ENCODE assay signal across 13 cellular contexts in the genomic region with DNA sequence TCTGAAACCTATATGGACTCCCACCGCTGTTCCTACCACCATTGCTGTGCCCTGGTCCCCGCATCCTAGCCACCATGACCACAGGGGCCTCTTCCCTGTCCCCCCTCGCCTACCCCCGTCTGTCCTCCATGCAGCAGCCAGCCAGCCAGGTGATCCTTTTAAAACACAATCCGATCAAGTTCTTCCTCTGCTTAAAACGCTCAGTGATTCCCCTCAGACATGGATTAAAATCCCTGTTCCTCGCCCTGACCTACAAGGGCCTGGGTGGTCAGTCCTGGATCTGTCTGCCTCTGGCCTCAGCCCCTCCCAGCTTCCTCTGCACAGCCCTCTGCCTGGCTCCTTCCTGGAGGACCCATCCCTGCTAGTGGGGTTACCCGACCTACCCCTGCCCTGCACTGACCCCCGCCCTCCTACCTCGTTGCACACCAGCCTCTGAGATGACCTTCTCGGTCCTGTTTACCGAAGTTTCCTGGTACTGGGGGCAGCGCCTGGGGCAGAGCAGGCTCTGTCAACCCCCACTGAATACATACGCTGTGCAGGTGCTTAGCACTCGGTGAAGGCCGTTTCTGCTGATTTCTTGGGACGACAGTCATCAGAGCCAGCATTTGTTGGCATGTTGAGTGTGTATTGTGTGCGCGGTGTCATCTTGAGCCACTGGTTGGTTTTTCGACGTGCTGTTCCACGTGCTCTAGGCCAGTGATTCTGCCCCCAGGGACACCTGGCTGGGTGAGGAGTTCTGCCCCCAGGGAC. TPM values are rescaled to one million over a fixed set of nuclear protein-coding genes. Genes with fewer than 3 reads are reported as not detected.
A peak's percentile ranks its signal among the peaks of the same experiment; 100 is the strongest.
DNase-seq lines count a peak whose midpoint lies in the region; ATAC-seq and TF ChIP-seq lines count a peak whose summit lies in the region.
"Had no signal": no experiment of that assay in that cellular context is flagged by ENCODE, and none has a peak within 500 bp of the region (broad histone marks: within the 10 kb centered on the region; RNA-seq: fewer than 3 reads in every experiment).

No MANE protein-coding gene starts in this region.

- no peak for TF ChIP-seq RAD21 in HCT116 (IDR thresholded peaks at IDR 0.05; ENCODE audit: low read depth)

- no peak for TF ChIP-seq POLR2A in HCT116 (IDR thresholded peaks at IDR 0.05; ENCODE audit: borderline replicate concordance, extremely low read depth, insufficient read depth, insufficient read length)

- 43 to 67% (median 61%) methylated on average over 22 of the region's 22 CpGs for WGBS in adipose tissue, 3 donors

- H3K4me1 ChIP-seq in HCT116 (ENCODE audit: control insufficient read depth in 1 of 2, insufficient read depth in 2 of 2, low read length in 2 of 2) = peaks cover 29 to 41% of the 10 kb centered on the region in 2 experiments

- no peaks in the 10 kb centered on the region for H4K20me1 ChIP-seq in HCT116 (ENCODE audit: insufficient read depth)

- peaks cover 0 to 5% of the 10 kb centered on the region in 2 experiments; a peak in 1 of 4 replicates for H3K36me3 ChIP-seq in HCT116 (ENCODE audit: control insufficient read depth in 1 of 2, insufficient read depth in 2 of 2, low read length in 2 of 2)
- H3K36me3 ChIP-seq: thyroid gland had no signal

- intact Hi-C loops in HCT116 (cut with micrococcal nuclease) = no loop called here

- no peaks in the 10 kb centered on the region for H3K27me3 ChIP-seq in HCT116 (ENCODE audit: insufficient read depth, low read length)
- H3K27me3 ChIP-seq: thyroid gland had no signal

- peaks cover 53% of the 10 kb centered on the region for H3K4me1 Mint-ChIP-seq in nephron progenitor cell

- no peak for TF ChIP-seq CTCF in HCT116 (IDR thresholded peaks at IDR 0.05 in 2 of 3, conservative IDR thresholded peaks at IDR 0.05 in 1 of 3; ENCODE audit: borderline replicate concordance in 1 of 3, insufficient read depth in 1 of 3, low read depth in 2 of 3, low read length in 2 of 3)
- TF ChIP-seq CTCF in nephron progenitor cell (IDR thresholded peaks at IDR 0.05) = no peak

- RAD21 ChIA-PET in HCT116 (lab: Charles Lee; ENCODE audit: low non-redundant PET in 1 of 2, low total read pairs in 2 of 2, uncharacterized antibody in 2 of 2, unreplicated experiment in 2 of 2) = no interaction called here

- H3K27me3 Mint-ChIP-seq in nephron progenitor cell (ENCODE audit: low read depth, poor library complexity) = peaks cover 3% of the 10 kb centered on the region

- H3K4me3 Mint-ChIP-seq in nephron progenitor cell = no peak overlapping the region
- H3K4me3 Mint-ChIP-seq: activated T-cell treated with anti-CD3 and anti-CD28 coated beads, Interleukin-2, amount 50 U/mL, for 24 hours; natural killer cell treated with Interleukin-12 subunit alpha and Interleukin-12 subunit beta and Interleukin-15 and Interleukin-18, amount 100 ng/mL, for 72 hours had no signal

- H3K79me2 ChIP-seq in HCT116 (ENCODE audit: insufficient read depth, low read length) = no peaks in the 10 kb centered on the region

- H3K9me3 Mint-ChIP-seq in nephron progenitor cell = no peaks in the 10 kb centered on the region
- H3K9me3 Mint-ChIP-seq: activated T-cell treated with anti-CD3 and anti-CD28 coated beads, Interleukin-2, amount 50 U/mL, for 24 hours; natural killer cell treated with Interleukin-12 subunit alpha and Interleukin-12 subunit beta and Interleukin-15 and Interleukin-18, amount 100 ng/mL, for 72 hours had no signal

- CTCF ChIA-PET in HCT116 (lab: Charles Lee) = no interaction called here

- DNase-seq in HCT116 (ENCODE audit: low read depth, low spot score) (no peak), nephron progenitor cell (no peak), CD1c-positive myeloid dendritic cell (ENCODE audit: extremely low spot score) (no peak), activated T-cell treated with anti-CD3 and anti-CD28 coated beads for 4 hours (no peak)
- DNase-seq: activated T-cell treated with anti-CD3 and anti-CD28 coated beads, Interleukin-2, amount 50 U/mL, for 24 hours; KBM-7; NCI-H2029; thyroid gland had no signal

- H3K9ac ChIP-seq in HCT116 (ENCODE audit: low read length) = no peak overlapping the region

- no peak overlapping the region for H3K4me3 ChIP-seq in HCT116 (replicated peaks in 1 of 2; ENCODE audit: low read depth in 1 of 2, low read length in 2 of 2)
- H3K4me3 ChIP-seq: skin epidermis, thyroid gland had no signal

- H3K4me2 ChIP-seq in HCT116 (ENCODE audit: low read length) = no peak overlapping the region

- BruUV-seq in HCT116 (replicated peaks; lab: Mats Ljungman, UMichigan) = no TSS peak

- H3K27ac ChIP-seq in HCT116 (ENCODE audit: low read depth, low read length) (no peak overlapping the region), adipose tissue (ENCODE audit: low read depth, low read length) (peak overlapping the region; percentile 46)
- H3K27ac ChIP-seq: skin epidermis, thyroid gland had no signal

- peak overlapping the region; percentile 58 for H3K27ac Mint-ChIP-seq in nephron progenitor cell
- H3K27ac Mint-ChIP-seq: natural killer cell treated with Interleukin-12 subunit alpha and Interleukin-12 subunit beta and Interleukin-15 and Interleukin-18, amount 100 ng/mL, for 72 hours had no signal

- H3K9me2 ChIP-seq in HCT116 (ENCODE audit: insufficient read depth) = no peaks in the 10 kb centered on the region

- H2AFZ ChIP-seq in HCT116 (ENCODE audit: low read depth, low read length, poor library complexity, severe bottlenecking) = no peak overlapping the region

- POLR2A ChIA-PET in HCT116 (lab: Charles Lee) = no interaction called here

- peaks cover 10% of the 10 kb centered on the region for H3K36me3 Mint-ChIP-seq in nephron progenitor cell (ENCODE audit: low read depth)
- H3K36me3 Mint-ChIP-seq: natural killer cell treated with Interleukin-12 subunit alpha and Interleukin-12 subunit beta and Interleukin-15 and Interleukin-18, amount 100 ng/mL, for 72 hours had no signal

- no peak for ATAC-seq in HCT116
- ATAC-seq: activated CD4-positive, CD25-positive, alpha-beta regulatory T cell treated with anti-CD3 and anti-CD28 coated beads, Interleukin-2, amount 50 U/mL, for 24 hours; left lobe of liver had no signal

- no peaks in the 10 kb centered on the region for H3K9me3 ChIP-seq in HCT116 (ENCODE audit: control insufficient read depth in 1 of 2, insufficient read depth in 1 of 2, low read depth in 1 of 2, low read length in 2 of 2)
- H3K9me3 ChIP-seq: thyroid gland had no signal

TF ChIP-seq in HCT116, 20 proteins besides CTCF, POLR2A, EP300 and RAD21:
- TF ChIP-seq CEBPB (IDR thresholded peaks at IDR 0.05; ENCODE audit: low read depth) (no peak), POLR2AphosphoS5 (IDR thresholded peaks at IDR 0.05; ENCODE audit: low read depth, low read length) (0 out of 2 replicates have a peak, but pooled peaks have one; percentile 15), FOSL1 (IDR thresholded peaks at IDR 0.05; ENCODE audit: low read depth) (no peak), ELF1 (IDR thresholded peaks at IDR 0.05; ENCODE audit: borderline replicate concordance, low read depth) (no peak)

RNA-seq across cellular contexts. Expression of a gene that starts 14.7 kb away (rescaled TPM):
- total RNA-seq in HCT116 (2021; ENCODE audit: unreplicated experiment) = 196 TPM
- 108 and 110 TPM in 2 replicates for polyA plus RNA-seq in HCT116 (2012)
- polyA plus RNA-seq in adipose tissue = 100 to 1,000 TPM; 139 to 155 (median 151) TPM

RNA-seq across cellular contexts. Expression of a gene that starts 19.0 kb away (rescaled TPM):
- total RNA-seq in HCT116 (2021; ENCODE audit: unreplicated experiment) = 0.37 TPM
- polyA plus RNA-seq in HCT116 (2012) = 0.92 and 1.2 TPM in 2 replicates
- polyA plus RNA-seq in adipose tissue = 10 to 100 TPM in 1 of 3 donors, under 1 TPM in 2; 0.70 to 11.9 (median 0.79) TPM

RNA-seq across cellular contexts. Expression of a gene that starts 29.3 kb away (rescaled TPM):
- 9.0 TPM for total RNA-seq in HCT116 (2021; ENCODE audit: unreplicated experiment)
- polyA plus RNA-seq in HCT116 (2012) = 4.9 and 6.4 TPM in 2 replicates
- polyA plus RNA-seq in adipose tissue = 10 to 100 TPM in 1 of 3 donors, 1 to 10 TPM in 2; 5.7 to 19.7 (median 7.3) TPM

RNA-seq across cellular contexts. Expression of a gene that starts 38.8 kb away (rescaled TPM):
- total RNA-seq in HCT116 (2021; ENCODE audit: unreplicated experiment) = 0.64 TPM
- polyA plus RNA-seq in HCT116 (2012) = 0.75 and 0.91 TPM in 2 replicates
- polyA plus RNA-seq in adipose tissue = 10 to 100 TPM; 17.1 to 37.7 (median 20.8) TPM
- total RNA-seq: natural killer cell treated with Interleukin-12 subunit alpha and Interleukin-12 subunit beta and Interleukin-15 and Interleukin-18, amount 100 ng/mL, for 72 hours had no signal
